Comparison of ENCODE assay signal across 10 cellular contexts in genomic region chr7:74355091-74355490, GRCh38.
DNase-seq lines count a peak whose midpoint lies in the region; ATAC-seq and TF ChIP-seq lines count a peak whose summit lies in the region.
"Had no signal": no experiment of that assay in that cellular context is flagged by ENCODE, and none has a peak within 500 bp of the region (broad histone marks: within the 10 kb centered on the region; RNA-seq: fewer than 3 reads in every experiment).

No MANE protein-coding gene starts in this region.

- WGBS in stomach, 5 donors, result 76 to 85% (median 78%) methylated on average over 4 of the region's 4 CpGs

- no peak for TF ChIP-seq EP300 in stomach (IDR thresholded peaks at IDR 0.05)

- TF ChIP-seq POLR2A in stomach (IDR thresholded peaks at IDR 0.05), result no peak

- H3K27me3 ChIP-seq in Panc1 (ENCODE audit: control insufficient read depth, insufficient read depth, low read length) (no peaks in the 10 kb centered on the region), stomach (no peaks in the 10 kb centered on the region)

- peak; percentile 20 for DNase-seq in activated CD4-positive, alpha-beta T cell treated with anti-CD3 and anti-CD28 coated beads for 48 hours
- DNase-seq in activated CD4-positive, alpha-beta T cell treated with anti-CD3 and anti-CD28 coated beads, Interleukin-2, amount 50 U/mL, for 4 hours, result no peak
- DNase-seq in Panc1 (ENCODE audit: low read depth, low spot score) (peak; percentile 51), epithelial cell of esophagus (ENCODE audit: low read depth) (peak; percentile 86), stomach (peak; percentile 64), SK-N-DZ (ENCODE audit: low spot score) (no peak)
- DNase-seq: CD4-positive, CD25-positive, alpha-beta regulatory T cell had no signal

- H3K9me3 ChIP-seq in Panc1 (ENCODE audit: control insufficient read depth, insufficient read depth, low read depth, low read length) (no peaks in the 10 kb centered on the region), stomach (peaks cover 0 to 13% (median 5%) of the 10 kb centered on the region in 4 donors)

- intact Hi-C loops in Panc1 (cut with micrococcal nuclease; ENCODE audit: unreplicated experiment), result no loop called here
- intact Hi-C loops in stomach (cut with DNase I; ENCODE audit: low total_unique reads), result no loop called here

- POLR2A ChIA-PET in Panc1 (lab: Charles Lee), result no interaction called here

- TF ChIP-seq CTCF in Panc1 (IDR thresholded peaks at IDR 0.05), result no peak
- no peak for TF ChIP-seq CTCF in epithelial cell of esophagus (IDR thresholded peaks at IDR 0.05; ENCODE audit: insufficient read depth, low read depth, low read length, missing control alignments)
- no peak for TF ChIP-seq CTCF in stomach (IDR thresholded peaks at IDR 0.05)

- H3K27ac ChIP-seq in Panc1 (ENCODE audit: low read length) (no peak overlapping the region), stomach (no peak overlapping the region)

- CTCF ChIA-PET in Panc1 (lab: Charles Lee), result no interaction called here

- ATAC-seq in Panc1, result peak; percentile 85
- ATAC-seq in HG02840 (IDR thresholded peaks at IDR 0.05; ENCODE audit: low FRiP score, unreplicated experiment), result no peak
- no peak for ATAC-seq in HG02885 (IDR thresholded peaks at IDR 0.05; ENCODE audit: poor library complexity, unreplicated experiment)
- ATAC-seq: stimulated activated memory B cell treated with anti-CD40 and anti-IgM and Interleukin-4, amounts not matched to agents 10 μg/mL and 1 μg/mL and 100 μg/mL, for 72 hours had no signal

- in situ Hi-C loops in Panc1 (cut with HindIII; ENCODE audit: low pct_unique_long_range_greater_than_20kb, low sequenced_read_pairs), result no loop called here

- H3K4me1 ChIP-seq in Panc1 (ENCODE audit: control insufficient read depth, insufficient read depth, low read length), result peaks cover 2% of the 10 kb centered on the region; the same call in 1 of the 2 replicates
- H3K4me1 ChIP-seq in stomach, result peaks cover 0 to 7% (median 0%) of the 10 kb centered on the region in 4 donors

- TSS peak; percentile 33 for BruUV-seq in Panc1 (replicated peaks; lab: Mats Ljungman, UMichigan)

- H3K36me3 ChIP-seq in Panc1 (ENCODE audit: control insufficient read depth, insufficient read depth, low read length) (no peaks in the 10 kb centered on the region), stomach (peaks cover 20 to 73% (median 65%) of the 10 kb centered on the region in 4 donors)

- H3K4me3 ChIP-seq in Panc1 (ENCODE audit: low read depth in 2 of 2, low read length in 2 of 2) (no peak overlapping the region), epithelial cell of esophagus (ENCODE audit: low read length) (no peak overlapping the region), stomach (no peak overlapping the region)

Comparison
In these comparisons a context has a peak if more than half of its experiments do, and no peak if none do; other contexts are left out.
1. DNase-seq: peak in activated CD4-positive, alpha-beta T cell treated with anti-CD3 and anti-CD28 coated beads for 48 hours (single experiment), Panc1 (single experiment), epithelial cell of esophagus (single experiment) and stomach (single experiment); none in activated CD4-positive, alpha-beta T cell treated with anti-CD3 and anti-CD28 coated beads, Interleukin-2, amount 50 U/mL, for 4 hours (0 of 2) and SK-N-DZ (single experiment).